Comparison of ENCODE assay signal across 25 cellular contexts in genomic region chr9:84504360-84504759, GRCh38.
"Had no signal": no experiment of that assay in that cellular context is flagged by ENCODE, and none has a peak within 500 bp of the region (broad histone marks: within the 10 kb centered on the region; RNA-seq: fewer than 3 reads in every experiment).

No MANE protein-coding gene starts in this region.

- ATAC-seq: activated CD4-positive, alpha-beta T cell treated with anti-CD3 and anti-CD28 coated beads for 36 hours; activated naive CD4-positive, alpha-beta T cell treated with anti-CD3 and anti-CD28 coated beads, Interleukin-2, amount 50 U/mL, for 72 hours; activated T-helper 17 cell treated with anti-CD3 and anti-CD28 coated beads, Interleukin-2, amount 50 U/mL, for 72 hours; gastroesophageal sphincter; heart left ventricle; left lobe of liver; lower lobe of right lung; stimulated activated naive CD8-positive, alpha-beta T cell treated with anti-CD3 and anti-CD28 coated beads, Interleukin-15, Interleukin-2, amounts not matched to agents 100 U/mL and 50 U/mL, for 24 hours; WTC11 had no signal

- DNase-seq: activated CD4-positive, alpha-beta T cell treated with anti-CD3 and anti-CD28 coated beads for 36 hours; activated CD4-positive, alpha-beta T cell treated with anti-CD3 and anti-CD28 coated beads, Interleukin-2, amount 50 U/mL, for 4 hours; activated CD8-positive, alpha-beta memory T cell treated with anti-CD3 and anti-CD28 coated beads for 24 hours; activated CD8-positive, alpha-beta memory T cell treated with anti-CD3 and anti-CD28 coated beads, Interleukin-2, amount 50 U/mL, for 4 hours; activated T-cell treated with anti-CD3 and anti-CD28 coated beads, Interleukin-2, amount 50 U/mL, for 24 hours; aorta; dermis blood vessel endothelial cell; effector memory CD4-positive, alpha-beta T cell; heart left ventricle; kidney; lower lobe of right lung; naive B cell; occipital lobe; retina; stimulated activated CD4-positive, alpha-beta T cell treated with anti-CD3 and anti-CD28 coated beads, Interleukin-4, amount 100 ng/mL, for 4 hours; stimulated activated naive CD8-positive, alpha-beta T cell treated with anti-CD3 and anti-CD28 coated beads, Interleukin-15, Interleukin-2, amounts not matched to agents 100 U/mL and 50 U/mL, for 24 hours; T-helper 1 cell; upper lobe of left lung had no signal

- H3K27me3 ChIP-seq: cardiac muscle cell, esophagus muscularis mucosa, gastroesophageal sphincter, heart left ventricle, upper lobe of left lung had no signal

- H3K4me3 ChIP-seq: cardiac muscle cell, esophagus muscularis mucosa, gastroesophageal sphincter, heart left ventricle, lower lobe of right lung, upper lobe of left lung had no signal

- H3K27ac ChIP-seq: cardiac muscle cell, esophagus muscularis mucosa, gastroesophageal sphincter, heart left ventricle, lower lobe of right lung, upper lobe of left lung had no signal

- H3K36me3 ChIP-seq: cardiac muscle cell, esophagus muscularis mucosa, gastroesophageal sphincter, heart left ventricle, lower lobe of right lung, upper lobe of left lung had no signal

- FAIRE-seq: kidney had no signal

- H3K4me1 ChIP-seq: esophagus muscularis mucosa, gastroesophageal sphincter, lower lobe of right lung, upper lobe of left lung had no signal
